1 cellular context compared by ENCODE assay signal in the genomic region with DNA sequence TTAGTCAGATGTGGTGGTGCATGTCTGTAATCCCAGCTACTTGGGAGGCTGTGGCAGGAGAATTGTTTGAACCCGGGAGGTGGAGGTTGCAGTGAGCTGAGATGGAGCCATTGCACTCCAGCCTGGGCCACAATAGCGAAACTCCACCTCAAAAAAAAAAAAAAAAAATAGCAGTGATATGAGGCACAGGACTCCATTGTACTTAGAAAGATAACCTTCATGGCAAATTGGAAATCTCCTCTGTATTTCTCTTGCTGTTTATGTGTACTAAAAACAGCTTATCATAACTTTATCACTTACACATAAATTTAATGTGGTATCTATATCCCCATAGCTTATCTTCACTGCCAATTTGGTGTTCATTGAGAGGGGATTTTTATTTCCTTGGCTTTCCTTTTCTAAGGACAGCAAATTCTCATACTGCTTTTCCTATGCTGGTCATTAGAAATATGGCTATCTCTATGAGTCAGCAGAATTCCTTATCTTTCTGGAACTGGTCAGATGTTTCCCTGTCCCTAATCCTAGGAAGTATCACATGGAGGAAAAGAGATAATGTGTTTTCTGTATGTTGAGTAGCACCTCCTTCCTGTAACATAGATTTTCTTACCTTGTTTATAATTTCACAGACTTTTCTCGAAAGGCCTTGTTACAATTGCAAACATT.
A peak's percentile ranks its signal among the peaks of the same experiment; 100 is the strongest.
TF ChIP-seq lines count a peak whose summit lies in the region.

No MANE protein-coding gene starts in this region.

TF ChIP-seq in IMR-90, 13 proteins besides CTCF, POLR2A, EP300 and RAD21 (continued from another document):
- TF ChIP-seq, protein P1, sequence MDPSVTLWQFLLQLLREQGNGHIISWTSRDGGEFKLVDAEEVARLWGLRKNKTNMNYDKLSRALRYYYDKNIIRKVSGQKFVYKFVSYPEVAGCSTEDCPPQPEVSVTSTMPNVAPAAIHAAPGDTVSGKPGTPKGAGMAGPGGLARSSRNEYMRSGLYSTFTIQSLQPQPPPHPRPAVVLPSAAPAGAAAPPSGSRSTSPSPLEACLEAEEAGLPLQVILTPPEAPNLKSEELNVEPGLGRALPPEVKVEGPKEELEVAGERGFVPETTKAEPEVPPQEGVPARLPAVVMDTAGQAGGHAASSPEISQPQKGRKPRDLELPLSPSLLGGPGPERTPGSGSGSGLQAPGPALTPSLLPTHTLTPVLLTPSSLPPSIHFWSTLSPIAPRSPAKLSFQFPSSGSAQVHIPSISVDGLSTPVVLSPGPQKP (IDR thresholded peaks at IDR 0.05; ENCODE audit: borderline replicate concordance, low read depth, low read length) = no peak
- TF ChIP-seq MAFK (IDR thresholded peaks at IDR 0.05; ENCODE audit: low read depth, low read length) (peak; percentile 84), BHLHE40 (IDR thresholded peaks at IDR 0.05; ENCODE audit: low read depth, low read length) (no peak), NFE2L2 (IDR thresholded peaks at IDR 0.05; ENCODE audit: low read depth, low read length) (peak; percentile 84), MXI1 (IDR thresholded peaks at IDR 0.05; ENCODE audit: borderline replicate concordance, low read depth, low read length) (no peak), CHD1 (IDR thresholded peaks at IDR 0.05; ENCODE audit: low read depth, low read length) (no peak), RCOR1 (IDR thresholded peaks at IDR 0.05; ENCODE audit: insufficient replicate concordance, low read length) (no peak), CEBPB (IDR thresholded peaks at IDR 0.05; ENCODE audit: low read depth, low read length) (no peak), FOS (IDR thresholded peaks at IDR 0.05; ENCODE audit: low read depth, low read length) (no peak), SMC3 (IDR thresholded peaks at IDR 0.05; ENCODE audit: low read depth, low read length) (no peak), RFX5 (IDR thresholded peaks at IDR 0.05; ENCODE audit: low read depth, low read length) (no peak)
- TF ChIP-seq, protein P2, sequence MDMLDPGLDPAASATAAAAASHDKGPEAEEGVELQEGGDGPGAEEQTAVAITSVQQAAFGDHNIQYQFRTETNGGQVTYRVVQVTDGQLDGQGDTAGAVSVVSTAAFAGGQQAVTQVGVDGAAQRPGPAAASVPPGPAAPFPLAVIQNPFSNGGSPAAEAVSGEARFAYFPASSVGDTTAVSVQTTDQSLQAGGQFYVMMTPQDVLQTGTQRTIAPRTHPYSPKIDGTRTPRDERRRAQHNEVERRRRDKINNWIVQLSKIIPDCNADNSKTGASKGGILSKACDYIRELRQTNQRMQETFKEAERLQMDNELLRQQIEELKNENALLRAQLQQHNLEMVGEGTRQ (IDR thresholded peaks at IDR 0.05; ENCODE audit: low read depth, low read length) = no peak
